Comparison of ENCODE assay signal across 17 cellular contexts in genomic region chrX:69038188-69038587, GRCh38.
DNase-seq lines count a peak whose midpoint lies in the region; ATAC-seq, FAIRE-seq and TF ChIP-seq lines count a peak whose summit lies in the region.
"Had no signal": no experiment of that assay in that cellular context is flagged by ENCODE, and none has a peak within 500 bp of the region (broad histone marks: within the 10 kb centered on the region; RNA-seq: fewer than 3 reads in every experiment).

No MANE protein-coding gene starts in this region.

- H3K27ac Mint-ChIP-seq in activated naive CD4-positive, alpha-beta T cell treated with anti-CD3 and anti-CD28 coated beads, Interleukin-2, amount 50 U/mL, for 24 hours = peak overlapping the region; percentile 14
- H3K27ac Mint-ChIP-seq in astrocyte (ENCODE audit: unreplicated experiment) = no peak overlapping the region
- H3K27ac Mint-ChIP-seq: B cell; CD8-positive, alpha-beta T cell had no signal

- WGBS in lung, 2 donors = 70 to 88% methylated on average over 6 of the region's 6 CpGs

- no peaks in the 10 kb centered on the region for H3K4me1 ChIP-seq in astrocyte (ENCODE audit: insufficient read depth, low read length)
- no peaks in the 10 kb centered on the region for H3K4me1 ChIP-seq in lung (ENCODE audit: control insufficient read depth in 2 of 2, insufficient read depth in 2 of 2, low read length in 2 of 2)
- H3K4me1 ChIP-seq in PC-9 (replicated peaks; ENCODE audit: insufficient read depth) = peaks cover 2% of the 10 kb centered on the region
- H3K4me1 ChIP-seq: BLaER1 treated with 17β-estradiol and CSF1 and Interleukin-3, amounts not matched to agents 10 nM and 100 nM; HAP-1 had no signal

- H3K36me3 ChIP-seq in astrocyte (ENCODE audit: insufficient read depth, low read length) (no peaks in the 10 kb centered on the region), lung (ENCODE audit: control insufficient read depth in 2 of 2, insufficient read depth in 2 of 2, low read length in 2 of 2) (no peaks in the 10 kb centered on the region), PC-9 (ENCODE audit: low read depth) (no peaks in the 10 kb centered on the region)
- H3K36me3 ChIP-seq: BLaER1 treated with 17β-estradiol and CSF1 and Interleukin-3, amounts not matched to agents 10 nM and 100 nM; HAP-1 had no signal

- POLR2A ChIA-PET in PC-9 (lab: Charles Lee; ENCODE audit: unreplicated experiment) = no interaction called here

- no peaks in the 10 kb centered on the region for H3F3A ChIP-seq in PC-9 (ENCODE audit: insufficient read depth, low read depth)

- H3K4me2 ChIP-seq in astrocyte (ENCODE audit: low read length) (no peak overlapping the region), PC-9 (no peak overlapping the region)
- H3K4me2 ChIP-seq: BLaER1 treated with 17β-estradiol and CSF1 and Interleukin-3, amounts not matched to agents 10 nM and 100 nM had no signal

- TF ChIP-seq CTCF in astrocyte (IDR thresholded peaks at IDR 0.05; ENCODE audit: insufficient read depth, low read depth, low read length) = no peak
- TF ChIP-seq CTCF in lung (IDR thresholded peaks at IDR 0.05; ENCODE audit: control extremely low read depth, extremely low read depth) = no peak
- no peak for TF ChIP-seq CTCF in PC-9 (conservative IDR thresholded peaks at IDR 0.05)

- H3K4me3 Mint-ChIP-seq in activated naive CD4-positive, alpha-beta T cell treated with anti-CD3 and anti-CD28 coated beads, Interleukin-2, amount 50 U/mL, for 24 hours = no peak overlapping the region
- H3K4me3 Mint-ChIP-seq in astrocyte (ENCODE audit: unreplicated experiment) = no peak overlapping the region
- H3K4me3 Mint-ChIP-seq: B cell; CD8-positive, alpha-beta T cell had no signal

- H3K27me3 ChIP-seq in astrocyte (ENCODE audit: insufficient read depth, low read length) (no peaks in the 10 kb centered on the region), lung (ENCODE audit: control insufficient read depth, insufficient read depth) (no peaks in the 10 kb centered on the region), PC-9 (ENCODE audit: insufficient read depth, low read depth) (no peaks in the 10 kb centered on the region)

- peak; percentile 89 for FAIRE-seq in astrocyte (lab: Jason Lieb, UNC)
- FAIRE-seq: H1 had no signal

- H3K9me2 ChIP-seq in PC-9 (ENCODE audit: insufficient read depth) = no peaks in the 10 kb centered on the region

- H2AFZ ChIP-seq in astrocyte (ENCODE audit: low read depth, low read length) (no peak overlapping the region), PC-9 (no peak overlapping the region)

- H3K27ac ChIP-seq in astrocyte (ENCODE audit: low read depth, low read length) (no peak overlapping the region), lung (ENCODE audit: low read depth in 1 of 2, low read length in 1 of 2) (no peak overlapping the region), PC-9 (no peak overlapping the region)
- H3K27ac ChIP-seq: BLaER1 treated with 17β-estradiol and CSF1 and Interleukin-3, amounts not matched to agents 10 nM and 100 nM had no signal

- no TSS peak for BruUV-seq in PC-9 (replicated peaks; lab: Mats Ljungman, UMichigan)

- CTCF ChIA-PET in PC-9 (lab: Charles Lee) = no interaction called here

- H3K4me3 ChIP-seq in astrocyte (ENCODE audit: insufficient read depth, low read depth, low read length) (no peak overlapping the region), lung (no peak overlapping the region), PC-9 (no peak overlapping the region)
- H3K4me3 ChIP-seq: BLaER1 treated with 17β-estradiol and CSF1 and Interleukin-3, amounts not matched to agents 10 nM and 100 nM; HAP-1 had no signal

- H3K27me3 Mint-ChIP-seq in activated naive CD4-positive, alpha-beta T cell treated with anti-CD3 and anti-CD28 coated beads, Interleukin-2, amount 50 U/mL, for 24 hours = no peaks in the 10 kb centered on the region
- H3K27me3 Mint-ChIP-seq in astrocyte (ENCODE audit: low read depth, unreplicated experiment) = peaks cover 3% of the 10 kb centered on the region
- H3K27me3 Mint-ChIP-seq: B cell had no signal

- H3K36me3 Mint-ChIP-seq in activated naive CD4-positive, alpha-beta T cell treated with anti-CD3 and anti-CD28 coated beads, Interleukin-2, amount 50 U/mL, for 24 hours = no peaks in the 10 kb centered on the region
- H3K36me3 Mint-ChIP-seq in astrocyte (ENCODE audit: low read depth, unreplicated experiment) = no peaks in the 10 kb centered on the region
- H3K36me3 Mint-ChIP-seq: CD8-positive, alpha-beta T cell had no signal

- no peak overlapping the region for H3K9ac ChIP-seq in astrocyte (ENCODE audit: low read length)
- H3K9ac ChIP-seq: BLaER1 treated with 17β-estradiol and CSF1 and Interleukin-3, amounts not matched to agents 10 nM and 100 nM had no signal

- H3K9me3 ChIP-seq in astrocyte (ENCODE audit: insufficient read depth, low read depth, low read length) (no peaks in the 10 kb centered on the region), lung (ENCODE audit: control insufficient read depth in 2 of 2, insufficient read depth in 1 of 2, low read length in 1 of 2) (peaks cover 0 to 3% of the 10 kb centered on the region in 2 donors), PC-9 (ENCODE audit: insufficient read depth, low read depth) (no peaks in the 10 kb centered on the region)

- H3K9me3 Mint-ChIP-seq in activated naive CD4-positive, alpha-beta T cell treated with anti-CD3 and anti-CD28 coated beads, Interleukin-2, amount 50 U/mL, for 24 hours = peaks cover under 1% of the 10 kb centered on the region
- H3K9me3 Mint-ChIP-seq in astrocyte (ENCODE audit: unreplicated experiment) = no peaks in the 10 kb centered on the region
- H3K9me3 Mint-ChIP-seq: CD8-positive, alpha-beta T cell had no signal

- H3K4me1 Mint-ChIP-seq in activated naive CD4-positive, alpha-beta T cell treated with anti-CD3 and anti-CD28 coated beads, Interleukin-2, amount 50 U/mL, for 24 hours = no peaks in the 10 kb centered on the region
- no peaks in the 10 kb centered on the region for H3K4me1 Mint-ChIP-seq in astrocyte (ENCODE audit: low read depth, unreplicated experiment)
- H3K4me1 Mint-ChIP-seq: B cell had no signal

- DNase-seq in activated naive CD4-positive, alpha-beta T cell treated with anti-CD3 and anti-CD28 coated beads, Interleukin-2, amount 50 U/mL, for 16 hours = no peak
- DNase-seq in astrocyte (ENCODE audit: low read depth) (no peak), lung (ENCODE audit: low spot score) (peak; percentile 23), ureter (ENCODE audit: low spot score) (peak; percentile 22), sciatic nerve (ENCODE audit: low spot score) (no peak), PC-9 (no peak), AML-193 (lab: John Stamatoyannopoulos, UW) (no peak)
- DNase-seq: 8988T, Calu3, DMS79 treated with DMSO at 0.1 percent for 48 hours, GF-D8 had no signal

- ATAC-seq in lung (ENCODE audit: insufficient read depth, low FRiP score) (no peak), sciatic nerve (no peak)
- ATAC-seq: CD8-positive, alpha-beta T cell had no signal

- intact Hi-C loops in sciatic nerve (cut with DNase I) (no loop called here), PC-9 (cut with micrococcal nuclease; ENCODE audit: unreplicated experiment) (no loop called here)

- H3K79me2 ChIP-seq in astrocyte (ENCODE audit: insufficient read depth, low read length) (no peaks in the 10 kb centered on the region), PC-9 (ENCODE audit: low read depth) (no peaks in the 10 kb centered on the region)

- no peaks in the 10 kb centered on the region for H4K20me1 ChIP-seq in astrocyte (ENCODE audit: insufficient read depth, low read length)
- H4K20me1 ChIP-seq in PC-9 (ENCODE audit: insufficient read depth) = no peaks in the 10 kb centered on the region
- H4K20me1 ChIP-seq: BLaER1 treated with 17β-estradiol and CSF1 and Interleukin-3, amounts not matched to agents 10 nM and 100 nM had no signal

Comparison
In these comparisons a context has a peak if more than half of its experiments do, and no peak if none do; other contexts are left out.
1. DNase-seq: peak in lung (single experiment) and ureter (single experiment); none in activated naive CD4-positive, alpha-beta T cell treated with anti-CD3 and anti-CD28 coated beads, Interleukin-2, amount 50 U/mL, for 16 hours (single experiment), astrocyte (single experiment), sciatic nerve (single experiment), PC-9 (0 of 2) and AML-193 (0 of 2).